In genomic region chr12:117501066-117501465, GRCh38 we compare ENCODE assay signal across 6 cellular contexts.
"Had no signal": no experiment of that assay in that cellular context is flagged by ENCODE, and none has a peak within 500 bp of the region (broad histone marks: within the 10 kb centered on the region; RNA-seq: fewer than 3 reads in every experiment).

No MANE protein-coding gene starts in this region.

- H3K27ac Mint-ChIP-seq: GM23338, H9, IgD-negative memory B cell had no signal

- H3K36me3 Mint-ChIP-seq: IgD-negative memory B cell had no signal

- H3K27ac ChIP-seq: HL-60 had no signal

- H3K4me1 Mint-ChIP-seq: IgD-negative memory B cell had no signal

- H3K4me3 Mint-ChIP-seq: GM23338, H9, IgD-negative memory B cell had no signal

- H3K4me3 ChIP-seq: GM23338 had no signal

- DNase-seq: H9, HCEC 1CT had no signal

- H3K9me3 Mint-ChIP-seq: GM23338, H9 had no signal

- ATAC-seq: GM23338, HepG2 had no signal
